Comparison of ENCODE assay signal across 16 cellular contexts in genomic region chr9:18672706-18673105, GRCh38.
DNase-seq lines count a peak whose midpoint lies in the region; ATAC-seq, FAIRE-seq and TF ChIP-seq lines count a peak whose summit lies in the region.
"Had no signal": no experiment of that assay in that cellular context is flagged by ENCODE, and none has a peak within 500 bp of the region (broad histone marks: within the 10 kb centered on the region; RNA-seq: fewer than 3 reads in every experiment).

No MANE protein-coding gene starts in this region.

- H3K27me3 ChIP-seq in astrocyte (ENCODE audit: insufficient read depth, low read length), result no peaks in the 10 kb centered on the region
- H3K27me3 ChIP-seq: BLaER1 treated with 17β-estradiol and CSF1 and Interleukin-3, amounts not matched to agents 10 nM and 100 nM had no signal

- CTCF ChIA-PET in Calu3 (lab: Charles Lee), result no interaction called here

- BruUV-seq in Calu3 (replicated peaks; lab: Mats Ljungman, UMichigan), result no TSS peak

- no peak overlapping the region for H3K9ac ChIP-seq in astrocyte (ENCODE audit: low read length)
- H3K9ac ChIP-seq: BLaER1 treated with 17β-estradiol and CSF1 and Interleukin-3, amounts not matched to agents 10 nM and 100 nM had no signal

- peaks cover 14% of the 10 kb centered on the region for H3K36me3 ChIP-seq in astrocyte (ENCODE audit: insufficient read depth, low read length)
- H3K36me3 ChIP-seq: BLaER1 treated with 17β-estradiol and CSF1 and Interleukin-3, amounts not matched to agents 10 nM and 100 nM had no signal

- no peaks in the 10 kb centered on the region for H4K20me1 ChIP-seq in astrocyte (ENCODE audit: insufficient read depth, low read length)
- H4K20me1 ChIP-seq: BLaER1 treated with 17β-estradiol and CSF1 and Interleukin-3, amounts not matched to agents 10 nM and 100 nM had no signal

- no peaks in the 10 kb centered on the region for H3K9me3 ChIP-seq in astrocyte (ENCODE audit: insufficient read depth, low read depth, low read length)
- H3K9me3 ChIP-seq: BLaER1 treated with 17β-estradiol and CSF1 and Interleukin-3, amounts not matched to agents 10 nM and 100 nM had no signal

- DNase-seq in NCI-H748 (lab: John Stamatoyannopoulos, UW; ENCODE audit: unreplicated experiment) (peak; percentile 48), NCI-H748 treated with DMSO at 0.1 percent for 48 hours (lab: John Stamatoyannopoulos, UW) (no peak), astrocyte (ENCODE audit: low read depth) (no peak), progenitor cell of endocrine pancreas (ENCODE audit: low spot score, unreplicated experiment) (no peak), Calu3 (no peak), SKM-1 treated with dmso at 0.1 percent for 144 hours (lab: John Stamatoyannopoulos, UW; ENCODE audit: unreplicated experiment) (no peak)
- DNase-seq in stimulated activated naive B cell treated with anti-CD40 and anti-IgM and Interleukin-4, amounts not matched to agents 10 μg/mL and 1 μg/mL and 100 μg/mL, for 72 hours, result no peak
- DNase-seq: 8988T; ACHN; CD4-positive, CD25-positive, alpha-beta regulatory T cell; DMS79; GOT3; H9 had no signal

- H3K27me3 Mint-ChIP-seq in astrocyte (ENCODE audit: low read depth, unreplicated experiment), result no peaks in the 10 kb centered on the region
- no peaks in the 10 kb centered on the region for H3K27me3 Mint-ChIP-seq in progenitor cell of endocrine pancreas
- peaks cover 10% of the 10 kb centered on the region for H3K27me3 Mint-ChIP-seq in Calu3 (ENCODE audit: unreplicated experiment)
- H3K27me3 Mint-ChIP-seq in stimulated activated naive B cell treated with anti-CD40 and anti-IgM and Interleukin-4, amounts not matched to agents 10 μg/mL and 1 μg/mL and 100 μg/mL, for 72 hours, result no peaks in the 10 kb centered on the region
- H3K27me3 Mint-ChIP-seq: CD4-positive, CD25-positive, alpha-beta regulatory T cell had no signal

- peak; percentile 50 for FAIRE-seq in astrocyte (lab: Jason Lieb, UNC)
- FAIRE-seq: GM12891, K562 had no signal

- H3K36me3 Mint-ChIP-seq in astrocyte (ENCODE audit: low read depth, unreplicated experiment), result no peaks in the 10 kb centered on the region
- no peaks in the 10 kb centered on the region for H3K36me3 Mint-ChIP-seq in progenitor cell of endocrine pancreas (ENCODE audit: insufficient read depth)
- no peaks in the 10 kb centered on the region for H3K36me3 Mint-ChIP-seq in Calu3 (ENCODE audit: insufficient read depth, unreplicated experiment)
- no peaks in the 10 kb centered on the region for H3K36me3 Mint-ChIP-seq in stimulated activated naive B cell treated with anti-CD40 and anti-IgM and Interleukin-4, amounts not matched to agents 10 μg/mL and 1 μg/mL and 100 μg/mL, for 72 hours
- H3K36me3 Mint-ChIP-seq: CD4-positive, CD25-positive, alpha-beta regulatory T cell had no signal

- peaks cover 1% of the 10 kb centered on the region for H3K4me1 Mint-ChIP-seq in astrocyte (ENCODE audit: low read depth, unreplicated experiment)
- H3K4me1 Mint-ChIP-seq in progenitor cell of endocrine pancreas (ENCODE audit: low read depth), result peaks cover 15% of the 10 kb centered on the region
- H3K4me1 Mint-ChIP-seq in Calu3 (ENCODE audit: low read depth, unreplicated experiment), result no peaks in the 10 kb centered on the region
- no peaks in the 10 kb centered on the region for H3K4me1 Mint-ChIP-seq in stimulated activated naive B cell treated with anti-CD40 and anti-IgM and Interleukin-4, amounts not matched to agents 10 μg/mL and 1 μg/mL and 100 μg/mL, for 72 hours
- H3K4me1 Mint-ChIP-seq: CD4-positive, CD25-positive, alpha-beta regulatory T cell had no signal

- ATAC-seq in stimulated activated naive B cell treated with anti-CD40 and anti-IgM and Interleukin-4, amounts not matched to agents 10 μg/mL and 1 μg/mL and 100 μg/mL, for 72 hours (replicated peaks), result no peak
- ATAC-seq: K562 had no signal

- TF ChIP-seq CTCF in astrocyte (IDR thresholded peaks at IDR 0.05; ENCODE audit: insufficient read depth, low read depth, low read length) (no peak), progenitor cell of endocrine pancreas (IDR thresholded peaks at IDR 0.05; ENCODE audit: unreplicated experiment) (no peak), Calu3 (IDR thresholded peaks at IDR 0.05; ENCODE audit: unreplicated experiment) (no peak)

- H3K9me3 Mint-ChIP-seq in astrocyte (ENCODE audit: unreplicated experiment) (no peaks in the 10 kb centered on the region), progenitor cell of endocrine pancreas (ENCODE audit: low read depth) (no peaks in the 10 kb centered on the region), Calu3 (ENCODE audit: low read depth, unreplicated experiment) (no peaks in the 10 kb centered on the region)
- no peaks in the 10 kb centered on the region for H3K9me3 Mint-ChIP-seq in stimulated activated naive B cell treated with anti-CD40 and anti-IgM and Interleukin-4, amounts not matched to agents 10 μg/mL and 1 μg/mL and 100 μg/mL, for 72 hours
- H3K9me3 Mint-ChIP-seq: H9 had no signal

- H3K79me2 ChIP-seq in astrocyte (ENCODE audit: insufficient read depth, low read length), result no peaks in the 10 kb centered on the region

- H3K27ac ChIP-seq in astrocyte (ENCODE audit: low read depth, low read length), result no peak overlapping the region
- H3K27ac ChIP-seq: BLaER1 treated with 17β-estradiol and CSF1 and Interleukin-3, amounts not matched to agents 10 nM and 100 nM had no signal

- intact Hi-C loops in Calu3 (cut with micrococcal nuclease; ENCODE audit: unreplicated experiment), result no loop called here

- no peak overlapping the region for H3K4me3 ChIP-seq in astrocyte (ENCODE audit: insufficient read depth, low read depth, low read length)
- H3K4me3 ChIP-seq: BLaER1 treated with 17β-estradiol and CSF1 and Interleukin-3, amounts not matched to agents 10 nM and 100 nM; K562 had no signal

- no peak overlapping the region for H3K4me3 Mint-ChIP-seq in astrocyte (ENCODE audit: unreplicated experiment)
- H3K4me3 Mint-ChIP-seq in progenitor cell of endocrine pancreas (ENCODE audit: low read depth), result no peak overlapping the region
- H3K4me3 Mint-ChIP-seq in Calu3 (ENCODE audit: low read depth, unreplicated experiment), result no peak overlapping the region
- no peak overlapping the region for H3K4me3 Mint-ChIP-seq in stimulated activated naive B cell treated with anti-CD40 and anti-IgM and Interleukin-4, amounts not matched to agents 10 μg/mL and 1 μg/mL and 100 μg/mL, for 72 hours
- H3K4me3 Mint-ChIP-seq: CD4-positive, CD25-positive, alpha-beta regulatory T cell; H9 had no signal

- no peaks in the 10 kb centered on the region for H3K4me1 ChIP-seq in astrocyte (ENCODE audit: insufficient read depth, low read length)
- H3K4me1 ChIP-seq: BLaER1 treated with 17β-estradiol and CSF1 and Interleukin-3, amounts not matched to agents 10 nM and 100 nM had no signal

- H3K27ac Mint-ChIP-seq in astrocyte (ENCODE audit: unreplicated experiment), result no peak overlapping the region
- H3K27ac Mint-ChIP-seq in progenitor cell of endocrine pancreas, result peak overlapping the region; percentile 5
- no peak overlapping the region for H3K27ac Mint-ChIP-seq in Calu3 (ENCODE audit: unreplicated experiment)
- H3K27ac Mint-ChIP-seq in stimulated activated naive B cell treated with anti-CD40 and anti-IgM and Interleukin-4, amounts not matched to agents 10 μg/mL and 1 μg/mL and 100 μg/mL, for 72 hours, result no peak overlapping the region
- H3K27ac Mint-ChIP-seq: CD4-positive, CD25-positive, alpha-beta regulatory T cell; H9 had no signal

- H2AFZ ChIP-seq in astrocyte (ENCODE audit: low read depth, low read length), result no peak overlapping the region

- H3K4me2 ChIP-seq in astrocyte (ENCODE audit: low read length), result no peak overlapping the region
- H3K4me2 ChIP-seq: BLaER1 treated with 17β-estradiol and CSF1 and Interleukin-3, amounts not matched to agents 10 nM and 100 nM had no signal
